Comparison of ENCODE assay signal across 1 cellular context in genomic region chr6:109478848-109479624, GRCh38.
A peak's percentile ranks its signal among the peaks of the same experiment; 100 is the strongest.
TF ChIP-seq lines count a peak whose summit lies in the region.

No MANE protein-coding gene starts in this region.

TF ChIP-seq in HepG2, 621 proteins besides CTCF, POLR2A, EP300 and RAD21:
- TF ChIP-seq ZNF382 (CRISPR knock-in tag; IDR thresholded peaks at IDR 0.05; ENCODE audit: borderline replicate concordance) (peak; percentile 73; the same call in 1 of the 2 replicates), ZNF780A (CRISPR knock-in tag; IDR thresholded peaks at IDR 0.05) (no peak), USF2 (IDR thresholded peaks at IDR 0.05; ENCODE audit: low read depth, low read length) (0 out of 2 replicates have a peak, but pooled peaks have one; percentile 4), USF2 (CRISPR knock-in tag; IDR thresholded peaks at IDR 0.05; ENCODE audit: borderline replicate concordance) (no peak; the same call in 1 of the 2 replicates), HNF4A (CRISPR knock-in tag; IDR thresholded peaks at IDR 0.05) (peak; percentile 40; the same call in 1 of the 2 replicates), SOX5 (CRISPR knock-in tag; IDR thresholded peaks at IDR 0.05; ENCODE audit: borderline replicate concordance) (peak; percentile 12; the same call in 1 of the 2 replicates)
